In genomic region chr18:13556497-13556896, GRCh38 we compare ENCODE assay signal across 22 cellular contexts.
DNase-seq lines count a peak whose midpoint lies in the region; ATAC-seq and TF ChIP-seq lines count a peak whose summit lies in the region.
"Had no signal": no experiment of that assay in that cellular context is flagged by ENCODE, and none has a peak within 500 bp of the region (broad histone marks: within the 10 kb centered on the region; RNA-seq: fewer than 3 reads in every experiment).

No MANE protein-coding gene starts in this region.

- no peak overlapping the region for H3K9ac ChIP-seq in muscle layer of colon (ENCODE audit: low read length)

- no peaks in the 10 kb centered on the region for H3K36me3 ChIP-seq in muscle layer of colon (ENCODE audit: insufficient read depth, low read length)
- H3K36me3 ChIP-seq in ascending aorta = no peaks in the 10 kb centered on the region
- H3K36me3 ChIP-seq: BE2C, Peyer's patch had no signal

- H3K9me3 Mint-ChIP-seq in T-cell = no peaks in the 10 kb centered on the region
- no peaks in the 10 kb centered on the region for H3K9me3 Mint-ChIP-seq in stimulated activated effector memory CD8-positive, alpha-beta T cell treated with anti-CD3 and anti-CD28 coated beads, Interleukin-12 subunit alpha, Interleukin-12 subunit beta, amount 100 ng/mL, for 72 hours

- H3K4me3 ChIP-seq in muscle layer of colon (ENCODE audit: low read depth in 1 of 2, low read length in 2 of 2) (no peak overlapping the region), ascending aorta (no peak overlapping the region)
- H3K4me3 ChIP-seq: Peyer's patch had no signal

- H3K4me1 ChIP-seq in muscle layer of colon (ENCODE audit: insufficient read depth, low read length) (peaks cover 41% of the 10 kb centered on the region), ascending aorta (peaks cover 0 to 4% of the 10 kb centered on the region in 2 donors)
- H3K4me1 ChIP-seq: BE2C, Caco-2 had no signal

- peak overlapping the region; percentile 24 to 27 for H3K27ac Mint-ChIP-seq in T-cell
- H3K27ac Mint-ChIP-seq in stimulated activated effector memory CD8-positive, alpha-beta T cell treated with anti-CD3 and anti-CD28 coated beads, Interleukin-12 subunit alpha, Interleukin-12 subunit beta, amount 100 ng/mL, for 72 hours = peak overlapping the region; percentile 16
- H3K27ac Mint-ChIP-seq: HFFc6 had no signal

- CTCF ChIA-PET in T-cell (lab: Charles Lee) = interaction anchor here (0.6 to 1.1 kb wide), 3 partner anchors 16 to 47 kb away, joined by 3 to 4 read pairs (median 3); no protein-coding TSS in a partner anchor

- intact Hi-C loops in ascending aorta (cut with DNase I) = loop anchor here (5.0 kb wide), 1 partner anchor 171 kb away; the partner anchor contains the start of genes FAM210A and RNMT

- H3K27me3 ChIP-seq in muscle layer of colon (ENCODE audit: control insufficient read depth in 1 of 2, insufficient read depth in 2 of 2, low read length in 2 of 2) (no peaks in the 10 kb centered on the region), ascending aorta (no peaks in the 10 kb centered on the region)
- H3K27me3 ChIP-seq: BE2C, Peyer's patch had no signal

- no peak overlapping the region for H3K4me3 Mint-ChIP-seq in T-cell
- no peak overlapping the region for H3K4me3 Mint-ChIP-seq in stimulated activated effector memory CD8-positive, alpha-beta T cell treated with anti-CD3 and anti-CD28 coated beads, Interleukin-12 subunit alpha, Interleukin-12 subunit beta, amount 100 ng/mL, for 72 hours
- H3K4me3 Mint-ChIP-seq: HFFc6 had no signal

- POLR2A ChIA-PET in T-cell (lab: Charles Lee) = no interaction called here

- ATAC-seq in T-cell (replicated peaks in 1 of 4) = no peak
- ATAC-seq in stimulated activated effector memory CD8-positive, alpha-beta T cell treated with anti-CD3 and anti-CD28 coated beads, Interleukin-12 subunit alpha, Interleukin-12 subunit beta, amount 100 ng/mL, for 72 hours = no peak
- ATAC-seq in HG02571 (IDR thresholded peaks at IDR 0.05; ENCODE audit: unreplicated experiment) = no peak

- peaks cover under 1% of the 10 kb centered on the region for H3K36me3 Mint-ChIP-seq in T-cell
- H3K36me3 Mint-ChIP-seq in stimulated activated effector memory CD8-positive, alpha-beta T cell treated with anti-CD3 and anti-CD28 coated beads, Interleukin-12 subunit alpha, Interleukin-12 subunit beta, amount 100 ng/mL, for 72 hours = no peaks in the 10 kb centered on the region

- DNase-seq in activated CD8-positive, alpha-beta memory T cell treated with anti-CD3 and anti-CD28 coated beads for 24 hours = peak; percentile 15
- no peak for DNase-seq in activated CD8-positive, alpha-beta memory T cell treated with anti-CD3 and anti-CD28 coated beads, Interleukin-2, amount 50 U/mL, for 48 hours
- DNase-seq in T-cell (no peak), ascending aorta (ENCODE audit: low spot score in 2 of 2) (no peak), AML-193 (lab: John Stamatoyannopoulos, UW) (no peak)
- no peak for DNase-seq in stimulated activated effector memory CD8-positive, alpha-beta T cell treated with anti-CD3 and anti-CD28 coated beads, Interleukin-12 subunit alpha, Interleukin-12 subunit beta, amount 100 ng/mL, for 72 hours (ENCODE audit: low spot score in 2 of 2)
- DNase-seq: BE2C, Caco-2, DMS 273 treated with DMSO at 0.1 percent for 48 hours, DMS79 treated with DMSO at 0.1 percent for 48 hours, HFFc6, KBM-7, MM.1S, NCI-H1092, NCI-H1436 treated with DMSO at 0.1 percent for 48 hours, NCI-H2029, NCI-H2171, NCI-H345, NCI-H524, Peyer's patch had no signal

- no peak for TF ChIP-seq CTCF in ascending aorta (IDR thresholded peaks at IDR 0.05)

- H3K9me3 ChIP-seq in muscle layer of colon (ENCODE audit: low read length) = no peaks in the 10 kb centered on the region
- no peaks in the 10 kb centered on the region for H3K9me3 ChIP-seq in ascending aorta
- H3K9me3 ChIP-seq: BE2C, Caco-2, Peyer's patch had no signal

- H3K27ac ChIP-seq in muscle layer of colon (ENCODE audit: low read depth, low read length) (peak overlapping the region; percentile 54), ascending aorta (no peak overlapping the region)
- H3K27ac ChIP-seq: Peyer's patch had no signal

- H3K4me1 Mint-ChIP-seq in T-cell = peaks cover 5 to 21% (median 15%) of the 10 kb centered on the region in 3 donors
- peaks cover 14% of the 10 kb centered on the region for H3K4me1 Mint-ChIP-seq in stimulated activated effector memory CD8-positive, alpha-beta T cell treated with anti-CD3 and anti-CD28 coated beads, Interleukin-12 subunit alpha, Interleukin-12 subunit beta, amount 100 ng/mL, for 72 hours

- H3K27me3 Mint-ChIP-seq in T-cell = no peaks in the 10 kb centered on the region
